Comparison of ENCODE assay signal across 31 cellular contexts in genomic region chr14:29494312-29494711, GRCh38.
"Had no signal": no experiment of that assay in that cellular context is flagged by ENCODE, and none has a peak within 500 bp of the region (broad histone marks: within the 10 kb centered on the region; RNA-seq: fewer than 3 reads in every experiment).

No MANE protein-coding gene starts in this region.

- H3K4me3 ChIP-seq: MG63 had no signal

- DNase-seq: Karpas-422, Kasumi-1, MG63, MM.1S, MV-4-11, NCI-H1048, NCI-H1092, NCI-H1092 treated with DMSO at 0.1 percent for 48 hours, NCI-H1105, NCI-H1105 treated with DMSO at 0.1 percent for 48 hours, NCI-H1417 treated with DMSO at 0.1 percent for 48 hours, NCI-H1436, NCI-H1436 treated with DMSO at 0.1 percent for 48 hours, NCI-H146, NCI-H1694, NCI-H1694 treated with DMSO at 0.1 percent for 48 hours, NCI-H187, NCI-H187 treated with DMSO at 0.1 percent for 48 hours, NCI-H1930, NCI-H2029, NCI-H2029 treated with DMSO at 0.1 percent for 48 hours, NCI-H2081, NCI-H2081 treated with DMSO at 0.1 percent for 48 hours, NCI-H2107, NCI-H2227 treated with DMSO at 0.1 percent for 48 hours, NCI-H226, NCI-H345, NCI-H446, NCI-H446 treated with DMSO at 0.1 percent for 48 hours, NCI-H510A, NCI-H510A treated with DMSO at 0.1 percent for 48 hours had no signal

- H3K27me3 ChIP-seq: MG63 had no signal

- H3K36me3 ChIP-seq: MG63 had no signal
